1 cellular context compared by ENCODE assay signal in the genomic region with DNA sequence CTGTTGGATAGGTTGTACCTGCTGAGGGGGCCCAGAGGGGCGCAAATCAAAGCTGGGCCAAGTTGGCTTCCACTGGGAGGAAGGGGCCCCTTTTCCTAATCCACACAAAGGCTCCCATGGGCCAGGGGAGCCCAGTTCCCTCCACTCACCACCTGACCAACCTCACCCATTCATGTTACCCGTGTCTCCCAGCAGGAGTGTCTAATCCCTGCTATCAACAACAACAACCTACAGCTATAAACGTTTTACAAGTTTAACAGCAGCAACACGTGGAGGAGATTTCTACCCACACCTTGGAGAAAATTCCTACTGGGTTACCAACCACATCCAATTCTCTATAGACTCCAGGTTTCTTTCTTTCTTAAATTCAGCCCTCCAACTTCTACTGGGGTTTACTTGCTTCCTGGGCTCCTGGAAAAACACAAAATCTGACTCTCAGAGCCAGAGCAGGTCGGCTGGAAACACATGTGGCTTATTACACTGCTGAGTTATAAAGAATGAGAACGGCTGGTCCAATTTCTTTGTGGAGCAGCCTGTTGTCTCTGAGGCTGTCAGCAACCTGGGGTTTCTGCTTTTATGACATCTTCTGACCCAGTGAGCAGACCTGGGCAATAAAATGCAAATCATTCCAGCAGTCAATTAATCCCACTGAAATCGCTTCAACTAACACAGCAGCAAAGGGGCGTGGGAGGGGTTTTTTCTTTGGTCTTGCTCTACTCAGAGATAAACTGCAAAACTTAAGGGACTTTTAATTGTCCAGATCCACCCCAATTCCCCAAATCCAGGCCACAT.
TF ChIP-seq lines count a peak whose summit lies in the region.

No MANE protein-coding gene starts in this region.

TF ChIP-seq in HEK293, 187 proteins besides CTCF, POLR2A, EP300 and RAD21 (continued from another document):
- TF ChIP-seq, protein P1, sequence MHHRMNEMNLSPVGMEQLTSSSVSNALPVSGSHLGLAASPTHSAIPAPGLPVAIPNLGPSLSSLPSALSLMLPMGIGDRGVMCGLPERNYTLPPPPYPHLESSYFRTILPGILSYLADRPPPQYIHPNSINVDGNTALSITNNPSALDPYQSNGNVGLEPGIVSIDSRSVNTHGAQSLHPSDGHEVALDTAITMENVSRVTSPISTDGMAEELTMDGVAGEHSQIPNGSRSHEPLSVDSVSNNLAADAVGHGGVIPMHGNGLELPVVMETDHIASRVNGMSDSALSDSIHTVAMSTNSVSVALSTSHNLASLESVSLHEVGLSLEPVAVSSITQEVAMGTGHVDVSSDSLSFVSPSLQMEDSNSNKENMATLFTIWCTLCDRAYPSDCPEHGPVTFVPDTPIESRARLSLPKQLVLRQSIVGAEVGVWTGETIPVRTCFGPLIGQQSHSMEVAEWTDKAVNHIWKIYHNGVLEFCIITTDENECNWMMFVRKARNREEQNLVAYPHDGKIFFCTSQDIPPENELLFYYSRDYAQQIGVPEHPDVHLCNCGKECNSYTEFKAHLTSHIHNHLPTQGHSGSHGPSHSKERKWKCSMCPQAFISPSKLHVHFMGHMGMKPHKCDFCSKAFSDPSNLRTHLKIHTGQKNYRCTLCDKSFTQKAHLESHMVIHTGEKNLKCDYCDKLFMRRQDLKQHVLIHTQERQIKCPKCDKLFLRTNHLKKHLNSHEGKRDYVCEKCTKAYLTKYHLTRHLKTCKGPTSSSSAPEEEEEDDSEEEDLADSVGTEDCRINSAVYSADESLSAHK (tag by site-specific recombination; IDR thresholded peaks at IDR 0.05): 0 out of 2 replicates have a peak, but pooled peaks have one; percentile 32
- no peak for TF ChIP-seq ZNF660 (tag by site-specific recombination; IDR thresholded peaks at IDR 0.05)
- TF ChIP-seq, protein P2, sequence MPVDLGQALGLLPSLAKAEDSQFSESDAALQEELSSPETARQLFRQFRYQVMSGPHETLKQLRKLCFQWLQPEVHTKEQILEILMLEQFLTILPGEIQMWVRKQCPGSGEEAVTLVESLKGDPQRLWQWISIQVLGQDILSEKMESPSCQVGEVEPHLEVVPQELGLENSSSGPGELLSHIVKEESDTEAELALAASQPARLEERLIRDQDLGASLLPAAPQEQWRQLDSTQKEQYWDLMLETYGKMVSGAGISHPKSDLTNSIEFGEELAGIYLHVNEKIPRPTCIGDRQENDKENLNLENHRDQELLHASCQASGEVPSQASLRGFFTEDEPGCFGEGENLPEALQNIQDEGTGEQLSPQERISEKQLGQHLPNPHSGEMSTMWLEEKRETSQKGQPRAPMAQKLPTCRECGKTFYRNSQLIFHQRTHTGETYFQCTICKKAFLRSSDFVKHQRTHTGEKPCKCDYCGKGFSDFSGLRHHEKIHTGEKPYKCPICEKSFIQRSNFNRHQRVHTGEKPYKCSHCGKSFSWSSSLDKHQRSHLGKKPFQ (tag by site-specific recombination; IDR thresholded peaks at IDR 0.05): peak; percentile 17; the same call in 1 of the 2 replicates
- TF ChIP-seq ZFHX2 (tag by site-specific recombination; conservative IDR thresholded peaks at IDR 0.05): peak; percentile 72
- TF ChIP-seq ZBTB20 (tag by site-specific recombination; IDR thresholded peaks at IDR 0.05): peak; percentile 16; the same call in 1 of the 2 replicates
- no peak for TF ChIP-seq GLI4 (tag by site-specific recombination; IDR thresholded peaks at IDR 0.05)
- TF ChIP-seq, protein P3, sequence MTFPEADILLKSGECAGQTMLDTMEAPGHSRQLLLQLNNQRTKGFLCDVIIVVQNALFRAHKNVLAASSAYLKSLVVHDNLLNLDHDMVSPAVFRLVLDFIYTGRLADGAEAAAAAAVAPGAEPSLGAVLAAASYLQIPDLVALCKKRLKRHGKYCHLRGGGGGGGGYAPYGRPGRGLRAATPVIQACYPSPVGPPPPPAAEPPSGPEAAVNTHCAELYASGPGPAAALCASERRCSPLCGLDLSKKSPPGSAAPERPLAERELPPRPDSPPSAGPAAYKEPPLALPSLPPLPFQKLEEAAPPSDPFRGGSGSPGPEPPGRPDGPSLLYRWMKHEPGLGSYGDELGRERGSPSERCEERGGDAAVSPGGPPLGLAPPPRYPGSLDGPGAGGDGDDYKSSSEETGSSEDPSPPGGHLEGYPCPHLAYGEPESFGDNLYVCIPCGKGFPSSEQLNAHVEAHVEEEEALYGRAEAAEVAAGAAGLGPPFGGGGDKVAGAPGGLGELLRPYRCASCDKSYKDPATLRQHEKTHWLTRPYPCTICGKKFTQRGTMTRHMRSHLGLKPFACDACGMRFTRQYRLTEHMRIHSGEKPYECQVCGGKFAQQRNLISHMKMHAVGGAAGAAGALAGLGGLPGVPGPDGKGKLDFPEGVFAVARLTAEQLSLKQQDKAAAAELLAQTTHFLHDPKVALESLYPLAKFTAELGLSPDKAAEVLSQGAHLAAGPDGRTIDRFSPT (tag by site-specific recombination; IDR thresholded peaks at IDR 0.05): no peak
- TF ChIP-seq ZIC2 (tag by site-specific recombination; IDR thresholded peaks at IDR 0.05): peak; percentile 99
- TF ChIP-seq KLF7 (tag by site-specific recombination; IDR thresholded peaks at IDR 0.05; ENCODE audit: borderline replicate concordance): no peak
- TF ChIP-seq, protein P4, sequence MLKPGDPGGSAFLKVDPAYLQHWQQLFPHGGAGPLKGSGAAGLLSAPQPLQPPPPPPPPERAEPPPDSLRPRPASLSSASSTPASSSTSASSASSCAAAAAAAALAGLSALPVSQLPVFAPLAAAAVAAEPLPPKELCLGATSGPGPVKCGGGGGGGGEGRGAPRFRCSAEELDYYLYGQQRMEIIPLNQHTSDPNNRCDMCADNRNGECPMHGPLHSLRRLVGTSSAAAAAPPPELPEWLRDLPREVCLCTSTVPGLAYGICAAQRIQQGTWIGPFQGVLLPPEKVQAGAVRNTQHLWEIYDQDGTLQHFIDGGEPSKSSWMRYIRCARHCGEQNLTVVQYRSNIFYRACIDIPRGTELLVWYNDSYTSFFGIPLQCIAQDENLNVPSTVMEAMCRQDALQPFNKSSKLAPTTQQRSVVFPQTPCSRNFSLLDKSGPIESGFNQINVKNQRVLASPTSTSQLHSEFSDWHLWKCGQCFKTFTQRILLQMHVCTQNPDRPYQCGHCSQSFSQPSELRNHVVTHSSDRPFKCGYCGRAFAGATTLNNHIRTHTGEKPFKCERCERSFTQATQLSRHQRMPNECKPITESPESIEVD (tag by site-specific recombination; IDR thresholded peaks at IDR 0.05): peak; percentile 45
- TF ChIP-seq SCRT2 (tag by site-specific recombination; IDR thresholded peaks at IDR 0.05): peak; percentile 88
- TF ChIP-seq ZNF211 (tag by site-specific recombination; IDR thresholded peaks at IDR 0.05; ENCODE audit: low read depth): no peak
- no peak for TF ChIP-seq GLIS1 (tag by site-specific recombination; IDR thresholded peaks at IDR 0.05)
- TF ChIP-seq ZNF843 (tag by site-specific recombination; IDR thresholded peaks at IDR 0.05): peak; percentile 15; the same call in 1 of the 2 replicates
- no peak for TF ChIP-seq ZFP3 (tag by site-specific recombination; IDR thresholded peaks at IDR 0.05; ENCODE audit: low read depth)
- TF ChIP-seq ZNF423 (tag by site-specific recombination; IDR thresholded peaks at IDR 0.05): peak; percentile 69
- 0 out of 2 replicates have a peak, but pooled peaks have one; percentile 40 for TF ChIP-seq ZBTB8A (tag by site-specific recombination; IDR thresholded peaks at IDR 0.05)
- TF ChIP-seq, protein P5, sequence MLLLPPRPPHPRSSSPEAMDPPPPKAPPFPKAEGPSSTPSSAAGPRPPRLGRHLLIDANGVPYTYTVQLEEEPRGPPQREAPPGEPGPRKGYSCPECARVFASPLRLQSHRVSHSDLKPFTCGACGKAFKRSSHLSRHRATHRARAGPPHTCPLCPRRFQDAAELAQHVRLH (tag by site-specific recombination; IDR thresholded peaks at IDR 0.05): peak; percentile 45; the same call in 1 of the 2 replicates
- TF ChIP-seq SCRT1 (tag by site-specific recombination; IDR thresholded peaks at IDR 0.05; ENCODE audit: borderline replicate concordance): peak; percentile 84
- TF ChIP-seq KLF1 (tag by site-specific recombination; IDR thresholded peaks at IDR 0.05): no peak
- TF ChIP-seq ZNF155 (tag by site-specific recombination; IDR thresholded peaks at IDR 0.05): no peak
- peak; percentile 60; the same call in 1 of the 2 replicates for TF ChIP-seq OSR2 (tag by site-specific recombination; IDR thresholded peaks at IDR 0.05)
- no peak for TF ChIP-seq ZNF24 (tag by site-specific recombination; IDR thresholded peaks at IDR 0.05)
- peak; percentile 61; the same call in 1 of the 2 replicates for TF ChIP-seq GFI1B (tag by site-specific recombination; IDR thresholded peaks at IDR 0.05)
- TF ChIP-seq, protein P6, sequence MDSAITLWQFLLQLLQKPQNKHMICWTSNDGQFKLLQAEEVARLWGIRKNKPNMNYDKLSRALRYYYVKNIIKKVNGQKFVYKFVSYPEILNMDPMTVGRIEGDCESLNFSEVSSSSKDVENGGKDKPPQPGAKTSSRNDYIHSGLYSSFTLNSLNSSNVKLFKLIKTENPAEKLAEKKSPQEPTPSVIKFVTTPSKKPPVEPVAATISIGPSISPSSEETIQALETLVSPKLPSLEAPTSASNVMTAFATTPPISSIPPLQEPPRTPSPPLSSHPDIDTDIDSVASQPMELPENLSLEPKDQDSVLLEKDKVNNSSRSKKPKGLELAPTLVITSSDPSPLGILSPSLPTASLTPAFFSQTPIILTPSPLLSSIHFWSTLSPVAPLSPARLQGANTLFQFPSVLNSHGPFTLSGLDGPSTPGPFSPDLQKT (IDR thresholded peaks at IDR 0.05; ENCODE audit: borderline replicate concordance, low read depth, low read length): no peak
TF ChIP-seq in HEK293: peak in this region for 16.
